9 cellular contexts compared by ENCODE assay signal in genomic region chr12:56315256-56315625, GRCh38. TPM values are rescaled to one million over a fixed set of nuclear protein-coding genes. Genes with fewer than 3 reads are reported as not detected.
DNase-seq lines count a peak whose midpoint lies in the region; ATAC-seq and TF ChIP-seq lines count a peak whose summit lies in the region.
"Had no signal": no experiment of that assay in that cellular context is flagged by ENCODE, and none has a peak within 500 bp of the region (broad histone marks: within the 10 kb centered on the region; RNA-seq: fewer than 3 reads in every experiment).

No MANE protein-coding gene starts in this region.

- peaks cover 35% of the 10 kb centered on the region for H3K36me3 Mint-ChIP-seq in brain

- TF ChIP-seq POLR2A in IMR-90 (IDR thresholded peaks at IDR 0.05; ENCODE audit: low read depth, low read length) (no peak), GM18505 (IDR thresholded peaks at IDR 0.05; ENCODE audit: borderline replicate concordance, extremely low read depth, insufficient read depth, insufficient read length) (no peak)

- H3K4me1 ChIP-seq in BLaER1 (peaks cover 20% of the 10 kb centered on the region), IMR-90 (ENCODE audit: control insufficient read depth, insufficient read depth, low read length) (peaks cover 4% of the 10 kb centered on the region), subcutaneous abdominal adipose tissue (ENCODE audit: control insufficient read depth in 5 of 5, insufficient read depth in 5 of 5, low read length in 5 of 5) (peaks cover 5 to 22% (median 18%) of the 10 kb centered on the region in 5 donors)

- no peak for TF ChIP-seq RAD21 in IMR-90 (IDR thresholded peaks at IDR 0.05; ENCODE audit: low read length)

- peak overlapping the region; percentile 92 for H3K4me3 ChIP-seq in BLaER1
- H3K4me3 ChIP-seq in IMR-90 (ENCODE audit: insufficient read depth, low read depth, low read length), result peak overlapping the region; percentile 77
- H3K4me3 ChIP-seq in subcutaneous abdominal adipose tissue (ENCODE audit: low read depth in 1 of 5, low read length in 5 of 5), result peak overlapping the region; percentile 96 to 99 (median 99)

- H2AK5ac ChIP-seq in IMR-90 (ENCODE audit: low read depth, low read length), result peak overlapping the region; percentile 63

- ATAC-seq in IMR-90 (ENCODE audit: low read depth) (no peak; the same call in 1 of the 2 replicates), left colon (peak; percentile 32), GM18505 (IDR thresholded peaks at IDR 0.05; ENCODE audit: unreplicated experiment) (no peak)

- no peaks in the 10 kb centered on the region for H3K9me3 Mint-ChIP-seq in brain

- H4K91ac ChIP-seq in IMR-90 (ENCODE audit: insufficient read depth, low read depth, low read length), result peak overlapping the region; percentile 12

- intact Hi-C loops in IMR-90 (cut with micrococcal nuclease), result loop anchor here (5.0 kb wide), 1 partner anchor 147 kb away; no protein-coding TSS in a partner anchor
- intact Hi-C loops in left colon (cut with DNase I, micrococcal nuclease), result loop anchor here in 1 of 2 donors (10.0 kb wide), 1 partner anchor 150 kb away; the partner anchor contains the start of gene SPRYD4

- CTCF ChIA-PET in IMR-90 (lab: Yijun Ruan, JAX), result no interaction called here

- no peak overlapping the region for H2BK20ac ChIP-seq in IMR-90 (ENCODE audit: low read depth, low read length)

- peak overlapping the region; percentile 99 for H3K4ac ChIP-seq in IMR-90 (ENCODE audit: low read depth, low read length)

- POLR2A ChIA-PET in IMR-90 (lab: Charles Lee; ENCODE audit: unreplicated experiment), result interaction anchor here (0.6 kb wide), 1 partner anchor 18 kb away, joined by 3 read pairs; the partner anchor contains the start of gene PAN2

- H3K27me3 ChIP-seq in BLaER1, result no peaks in the 10 kb centered on the region
- H3K27me3 ChIP-seq in IMR-90 (ENCODE audit: control insufficient read depth, insufficient read depth, low read length), result no peaks in the 10 kb centered on the region
- no peaks in the 10 kb centered on the region for H3K27me3 ChIP-seq in subcutaneous abdominal adipose tissue (ENCODE audit: control insufficient read depth in 5 of 5, insufficient read depth in 4 of 5, low read length in 5 of 5)

- peak overlapping the region; percentile 81 for H4K5ac ChIP-seq in IMR-90 (ENCODE audit: low read depth, low read length)

- H2AK9ac ChIP-seq in IMR-90 (replicated peaks; ENCODE audit: low read depth, low read length, poor library complexity), result peak overlapping the region; percentile 87

- H3K4me3 Mint-ChIP-seq in brain, result peak overlapping the region; percentile 98 to 100 (median 99)

- H4K8ac ChIP-seq in IMR-90 (ENCODE audit: low read depth in 2 of 2, low read length in 2 of 2), result peak overlapping the region; percentile 93 to 100

- BruUV-seq in IMR-90 (replicated peaks; lab: Mats Ljungman, UMichigan), result no TSS peak

- H3K14ac ChIP-seq in IMR-90 (replicated peaks; ENCODE audit: low read depth, low read length), result peak overlapping the region; percentile 78

- in situ Hi-C loops in IMR-90 (cut with MboI; ENCODE audit: low sequenced_read_pairs), result no loop called here

- H3K56ac ChIP-seq in IMR-90 (ENCODE audit: extremely low read depth, insufficient read depth, low read length), result peak overlapping the region; percentile 90

- DNase-seq in IMR-90, result no peak
- DNase-seq in left colon, result no peak
- DNase-seq in DMS 273 (lab: John Stamatoyannopoulos, UW; ENCODE audit: unreplicated experiment), result no peak
- DNase-seq in stimulated activated CD4-positive, alpha-beta T cell treated with anti-CD3 and anti-CD28 coated beads, Interleukin-4, amount 100 ng/mL, for 4 hours, result no peak

- peaks cover 15% of the 10 kb centered on the region for H3K4me1 Mint-ChIP-seq in brain

- WGBS in IMR-90 (ENCODE audit: extremely low coverage in 2 of 2, insufficient read length in 1 of 2), 2 experiments, result no CpG with 5 or more reads among the region's 11 CpGs

- dilution Hi-C loops in IMR-90 (cut with HindIII; ENCODE audit: low sequenced_read_pairs, unreplicated experiment), result no loop called here

- H2BK5ac ChIP-seq in IMR-90 (ENCODE audit: low read depth, low read length, poor library complexity, severe bottlenecking), result peak overlapping the region; percentile 95

- H3K9ac ChIP-seq in BLaER1 (peak overlapping the region; percentile 93), IMR-90 (ENCODE audit: low read depth, low read length) (peak overlapping the region; percentile 97), subcutaneous abdominal adipose tissue (ENCODE audit: low read length in 5 of 5) (peak overlapping the region; percentile 75 to 100 (median 95))

- peak overlapping the region; percentile 85 for H3K23ac ChIP-seq in IMR-90 (ENCODE audit: low read depth, low read length)

- H3K9me3 ChIP-seq in BLaER1 (no peaks in the 10 kb centered on the region), IMR-90 (ENCODE audit: control insufficient read depth, insufficient read depth, low read length) (no peaks in the 10 kb centered on the region), subcutaneous abdominal adipose tissue (ENCODE audit: control insufficient read depth in 5 of 5, low read length in 5 of 5) (no peaks in the 10 kb centered on the region)

- H3K9me1 ChIP-seq in IMR-90 (ENCODE audit: insufficient read depth, low read length), result no peaks in the 10 kb centered on the region

- H3K79me1 ChIP-seq in IMR-90 (ENCODE audit: low read depth in 1 of 2, low read length in 2 of 2), result peaks cover 11 to 30% of the 10 kb centered on the region in 2 experiments

- no peak overlapping the region for H2BK15ac ChIP-seq in IMR-90 (ENCODE audit: low read depth, low read length)

- H4K20me1 ChIP-seq in BLaER1 (no peaks in the 10 kb centered on the region), IMR-90 (ENCODE audit: insufficient read depth, low read length) (no peaks in the 10 kb centered on the region)

- peak overlapping the region; percentile 98 for H2AFZ ChIP-seq in IMR-90 (replicated peaks; ENCODE audit: low read length, poor library complexity)

- H3K27ac ChIP-seq in BLaER1 (peak overlapping the region; percentile 93), IMR-90 (ENCODE audit: insufficient read depth, low read length) (peak overlapping the region; percentile 97), subcutaneous abdominal adipose tissue (ENCODE audit: low read depth, low read length) (peak overlapping the region; percentile 88)

- no peak overlapping the region for H3K18ac ChIP-seq in IMR-90 (ENCODE audit: low read depth, low read length)

- TF ChIP-seq CTCF in IMR-90 (conservative IDR thresholded peaks at IDR 0.05; ENCODE audit: low read depth, low read length) (no peak), brain (conservative IDR thresholded peaks at IDR 0.05) (no peak)

- H2BK120ac ChIP-seq in IMR-90 (ENCODE audit: low read depth, low read length), result no peak overlapping the region

- H3K36me3 ChIP-seq in BLaER1 (peaks cover 71% of the 10 kb centered on the region), IMR-90 (ENCODE audit: control insufficient read depth, insufficient read depth, low read length) (peaks cover 18% of the 10 kb centered on the region), subcutaneous abdominal adipose tissue (ENCODE audit: control insufficient read depth in 5 of 5, insufficient read depth in 5 of 5, low read length in 5 of 5) (peaks cover 18 to 41% (median 27%) of the 10 kb centered on the region in 5 donors)

- peaks cover 8% of the 10 kb centered on the region for H3K27me3 Mint-ChIP-seq in brain

- H3K27ac Mint-ChIP-seq in brain, result peak overlapping the region; percentile 99 to 100 (median 100)

- H3K4me2 ChIP-seq in BLaER1, result peak overlapping the region; percentile 98
- peak overlapping the region; percentile 95 for H3K4me2 ChIP-seq in IMR-90 (ENCODE audit: low read depth, low read length)

TF ChIP-seq in IMR-90, 13 proteins besides CTCF, POLR2A, EP300 and RAD21 (continues in another document):
- no peak for TF ChIP-seq MAFK (IDR thresholded peaks at IDR 0.05; ENCODE audit: low read depth, low read length)
- no peak for TF ChIP-seq MXI1 (IDR thresholded peaks at IDR 0.05; ENCODE audit: borderline replicate concordance, low read depth, low read length)
- no peak for TF ChIP-seq CEBPB (IDR thresholded peaks at IDR 0.05; ENCODE audit: low read depth, low read length)
- no peak for TF ChIP-seq SMC3 (IDR thresholded peaks at IDR 0.05; ENCODE audit: low read depth, low read length)
- TF ChIP-seq BHLHE40 (IDR thresholded peaks at IDR 0.05; ENCODE audit: low read depth, low read length), result no peak
- no peak for TF ChIP-seq NFE2L2 (IDR thresholded peaks at IDR 0.05; ENCODE audit: low read depth, low read length)
- TF ChIP-seq MAZ (IDR thresholded peaks at IDR 0.05; ENCODE audit: borderline replicate concordance, low read depth, low read length), result no peak
- no peak for TF ChIP-seq RCOR1 (IDR thresholded peaks at IDR 0.05; ENCODE audit: insufficient replicate concordance, low read length)

RNA-seq across cellular contexts. Expression of gene CNPY2, which starts 0.5 kb away (rescaled TPM):
- 65.2 and 76.7 TPM in 2 replicates for total RNA-seq in IMR-90 (2012; rRNA removed)
- polyA plus RNA-seq in IMR-90 (2012; rRNA removed), result 175 and 177 TPM in 2 replicates
- polyA plus RNA-seq in IMR-90 (2012; cell fraction: cytosol; rRNA removed), result 76.2 and 160 TPM in 2 replicates
- polyA plus RNA-seq in IMR-90 (2012; cell fraction: nucleus; rRNA removed; ENCODE audit: low replicate concordance), result 41.5 and 107 TPM in 2 replicates
- 121 TPM for polyA plus RNA-seq in brain (ENCODE audit: insufficient read depth, low read depth, low replicate concordance)
- total RNA-seq in left colon, result 10 to 100 TPM; 70.8 to 90.5 TPM

RNA-seq across cellular contexts. Expression of gene CS, which starts 15.1 kb away (rescaled TPM):
- total RNA-seq in IMR-90 (2012; rRNA removed) (90.5 and 139 TPM in 2 replicates), left colon (100 to 1,000 TPM; 304 to 403 TPM)
- polyA plus RNA-seq in IMR-90 (2012; rRNA removed) (120 and 146 TPM in 2 replicates), brain (ENCODE audit: insufficient read depth, low read depth, low replicate concordance) (184 TPM)
- polyA plus RNA-seq in IMR-90 (2012; cell fraction: cytosol; rRNA removed), result 47.1 and 68.1 TPM in 2 replicates
- 84.3 and 157 TPM in 2 replicates for polyA plus RNA-seq in IMR-90 (2012; cell fraction: nucleus; rRNA removed; ENCODE audit: low replicate concordance)

RNA-seq across cellular contexts. Expression of gene PAN2, which starts 18.6 kb away (rescaled TPM):
- total RNA-seq in IMR-90 (2012; rRNA removed) (7.5 and 9.7 TPM in 2 replicates), left colon (10 to 100 TPM; 46.4 to 53.8 TPM)
- polyA plus RNA-seq in IMR-90 (2012; rRNA removed) (16.6 and 20.2 TPM in 2 replicates), brain (ENCODE audit: insufficient read depth, low read depth, low replicate concordance) (39.6 TPM)
- polyA plus RNA-seq in IMR-90 (2012; cell fraction: cytosol; rRNA removed), result 3.6 and 4.1 TPM in 2 replicates
- polyA plus RNA-seq in IMR-90 (2012; cell fraction: nucleus; rRNA removed; ENCODE audit: low replicate concordance), result 119 and 302 TPM in 2 replicates

RNA-seq across cellular contexts. Expression of gene IL23A, which starts 23.4 kb away (rescaled TPM):
- total RNA-seq in IMR-90 (2012; rRNA removed) (not detected in 2 replicates), left colon (not detected)
- polyA plus RNA-seq in IMR-90 (2012; rRNA removed) (0.17 and 0.55 TPM in 2 replicates), brain (ENCODE audit: insufficient read depth, low read depth, low replicate concordance) (not detected)
- 0.19 TPM in 1 of 2 replicates, not detected in the other for polyA plus RNA-seq in IMR-90 (2012; cell fraction: cytosol; rRNA removed)
- 0.30 and 0.36 TPM in 2 replicates for polyA plus RNA-seq in IMR-90 (2012; cell fraction: nucleus; rRNA removed; ENCODE audit: low replicate concordance)
- total RNA-seq: HT1080 had no signal

RNA-seq across cellular contexts. Expression of gene STAT2, which starts 44.7 kb away (rescaled TPM):
- total RNA-seq in IMR-90 (2012; rRNA removed) (125 and 182 TPM in 2 replicates), left colon (10 to 100 TPM; 77.7 to 79.2 TPM)
- polyA plus RNA-seq in IMR-90 (2012; rRNA removed) (63.9 and 99.3 TPM in 2 replicates), brain (ENCODE audit: insufficient read depth, low read depth, low replicate concordance) (25.7 TPM)
- polyA plus RNA-seq in IMR-90 (2012; cell fraction: cytosol; rRNA removed), result 38.2 and 47.6 TPM in 2 replicates
- 266 and 434 TPM in 2 replicates for polyA plus RNA-seq in IMR-90 (2012; cell fraction: nucleus; rRNA removed; ENCODE audit: low replicate concordance)
